ENCODE assay signal across 21 cellular contexts in the genomic region with DNA sequence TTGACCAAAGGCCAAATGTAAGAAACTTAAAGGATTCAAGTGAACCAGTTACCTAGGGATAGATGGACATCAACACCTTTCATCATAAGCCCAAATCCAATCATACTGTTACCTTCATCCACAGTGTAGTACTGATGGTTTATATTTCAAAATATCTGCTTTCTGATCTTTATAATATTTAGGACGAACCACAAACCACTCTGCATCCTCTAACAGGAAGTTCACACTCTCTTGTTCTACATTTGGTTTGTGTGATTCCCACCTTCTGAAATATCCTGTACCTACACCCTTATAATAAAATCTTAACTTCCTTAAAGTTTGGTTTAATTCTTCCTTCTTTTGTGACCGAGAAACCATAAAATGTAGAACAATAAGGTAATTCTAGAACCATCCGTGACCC.
A peak's percentile ranks its signal among the peaks of the same experiment; 100 is the strongest.
DNase-seq lines count a peak whose midpoint lies in the region; ATAC-seq and TF ChIP-seq lines count a peak whose summit lies in the region.
"Had no signal": no experiment of that assay in that cellular context is flagged by ENCODE, and none has a peak within 500 bp of the region (broad histone marks: within the 10 kb centered on the region; RNA-seq: fewer than 3 reads in every experiment).

No MANE protein-coding gene starts in this region.

- H2AFZ ChIP-seq in Karpas-422 (ENCODE audit: low read length) = no peak overlapping the region

- TF ChIP-seq CTCF in natural killer cell (IDR thresholded peaks at IDR 0.05) (no peak), transverse colon (IDR thresholded peaks at IDR 0.05) (no peak)

- TF ChIP-seq POLR2A in transverse colon (IDR thresholded peaks at IDR 0.05) = no peak

- intact Hi-C loops in natural killer cell (cut with micrococcal nuclease) = no loop called here
- intact Hi-C loops in transverse colon (cut with DNase I; ENCODE audit: low total_unique reads) = no loop called here

- H3K36me3 ChIP-seq in BLaER1 treated with 17β-estradiol and CSF1 and Interleukin-3, amounts not matched to agents 10 nM and 100 nM = no peaks in the 10 kb centered on the region
- no peaks in the 10 kb centered on the region for H3K36me3 ChIP-seq in Karpas-422 (ENCODE audit: insufficient read depth, low read length)
- no peaks in the 10 kb centered on the region for H3K36me3 ChIP-seq in transverse colon
- H3K36me3 ChIP-seq: MG63, SJSA1 had no signal

- in situ Hi-C loops in transverse colon (cut with MboI; ENCODE audit: low pct_ligation_motif_present in 1 of 4, low pct_unique_long_range_greater_than_20kb in 1 of 4, low sequenced_read_pairs in 3 of 4) = no loop called here

- H3K4me3 Mint-ChIP-seq in T-helper 17 cell (peak overlapping the region; percentile 70), natural killer cell (peak overlapping the region; percentile 61)

- H3K27me3 Mint-ChIP-seq in T-helper 17 cell (no peaks in the 10 kb centered on the region), natural killer cell (ENCODE audit: low read depth in 2 of 2) (no peaks in the 10 kb centered on the region)

- H3K4me1 ChIP-seq in BLaER1 treated with 17β-estradiol and CSF1 and Interleukin-3, amounts not matched to agents 10 nM and 100 nM = peaks cover 12 to 26% (median 14%) of the 10 kb centered on the region in 10 experiments
- no peaks in the 10 kb centered on the region for H3K4me1 ChIP-seq in Karpas-422 (ENCODE audit: low read length)
- H3K4me1 ChIP-seq in transverse colon = peaks cover 0 to 20% (median 4%) of the 10 kb centered on the region in 4 donors
- H3K4me1 ChIP-seq: SJSA1 had no signal

- peaks cover 0 to 3% (median 0%) of the 10 kb centered on the region in 11 experiments; a peak in 3 of 22 replicates for H3K9me3 ChIP-seq in BLaER1 treated with 17β-estradiol and CSF1 and Interleukin-3, amounts not matched to agents 10 nM and 100 nM (replicated peaks in 1 of 11)
- H3K9me3 ChIP-seq in Karpas-422 (ENCODE audit: low read length) = no peaks in the 10 kb centered on the region
- no peaks in the 10 kb centered on the region for H3K9me3 ChIP-seq in T-helper 17 cell (ENCODE audit: control insufficient read depth, low read length, poor library complexity, severe bottlenecking)
- no peaks in the 10 kb centered on the region for H3K9me3 ChIP-seq in transverse colon
- H3K9me3 ChIP-seq: MG63, SJSA1 had no signal

- peak overlapping the region; percentile 65 for H3K27ac Mint-ChIP-seq in T-helper 17 cell
- peak overlapping the region; percentile 10 to 52 for H3K27ac Mint-ChIP-seq in natural killer cell

- no peak overlapping the region for H3K4me3 ChIP-seq in BLaER1 treated with 17β-estradiol and CSF1 and Interleukin-3, amounts not matched to agents 10 nM and 100 nM
- H3K4me3 ChIP-seq in Karpas-422 (ENCODE audit: low read length) (no peak overlapping the region), transverse colon (no peak overlapping the region)
- H3K4me3 ChIP-seq: MG63, SJSA1 had no signal

- H3K79me2 ChIP-seq in Karpas-422 (ENCODE audit: low read length) = no peaks in the 10 kb centered on the region

- H3K36me3 Mint-ChIP-seq in T-helper 17 cell (ENCODE audit: low read depth) (no peaks in the 10 kb centered on the region), natural killer cell (no peaks in the 10 kb centered on the region)

- peak overlapping the region; percentile 8 to 45 (median 35); a peak in 19 of 22 replicates for H3K4me2 ChIP-seq in BLaER1 treated with 17β-estradiol and CSF1 and Interleukin-3, amounts not matched to agents 10 nM and 100 nM
- H3K4me2 ChIP-seq in Karpas-422 (ENCODE audit: low read depth, low read length, poor library complexity, severe bottlenecking) = no peak overlapping the region

- DNase-seq in Karpas-422 (peak; percentile 6), T-helper 17 cell (no peak), natural killer cell (no peak), medulla oblongata (ENCODE audit: extremely low spot score) (no peak), activated gamma-delta T cell (lab: John Stamatoyannopoulos, UW) (no peak), NCI-H1694 (lab: John Stamatoyannopoulos, UW) (no peak), transverse colon (no peak)
- DNase-seq: AML-193; DMS153; MG63; NCI-H1092; NCI-H1417 treated with DMSO at 0.1 percent for 48 hours; NCI-H187; NCI-H524 treated with DMSO at 0.1 percent for 48 hours; NCI-H774; NK-92 treated with Interleukin-12 subunit alpha and Interleukin-12 subunit beta, amount 100 ng/mL, for 24 hours; Right ventricle myocardium superior; RPMI8226 had no signal

- H3K4me1 Mint-ChIP-seq in T-helper 17 cell = peaks cover 51% of the 10 kb centered on the region
- peaks cover 31 to 36% of the 10 kb centered on the region in 2 donors for H3K4me1 Mint-ChIP-seq in natural killer cell

- H3K9ac ChIP-seq in BLaER1 treated with 17β-estradiol and CSF1 and Interleukin-3, amounts not matched to agents 10 nM and 100 nM = no peak overlapping the region
- H3K9ac ChIP-seq in Karpas-422 (ENCODE audit: low read length) = no peak overlapping the region

- H4K20me1 ChIP-seq in BLaER1 treated with 17β-estradiol and CSF1 and Interleukin-3, amounts not matched to agents 10 nM and 100 nM = no peaks in the 10 kb centered on the region
- no peaks in the 10 kb centered on the region for H4K20me1 ChIP-seq in Karpas-422 (ENCODE audit: insufficient read depth, low read depth, low read length)

- H3K27ac ChIP-seq in BLaER1 treated with 17β-estradiol and CSF1 and Interleukin-3, amounts not matched to agents 10 nM and 100 nM = no peak overlapping the region
- no peak overlapping the region for H3K27ac ChIP-seq in Karpas-422 (ENCODE audit: low read length)
- no peak overlapping the region for H3K27ac ChIP-seq in transverse colon
- H3K27ac ChIP-seq: C4-2B, SJSA1 had no signal

- H3K27me3 ChIP-seq in BLaER1 treated with 17β-estradiol and CSF1 and Interleukin-3, amounts not matched to agents 10 nM and 100 nM = no peaks in the 10 kb centered on the region
- H3K27me3 ChIP-seq in Karpas-422 (ENCODE audit: low read length) = no peaks in the 10 kb centered on the region
- no peaks in the 10 kb centered on the region for H3K27me3 ChIP-seq in transverse colon
- H3K27me3 ChIP-seq: MG63, SJSA1 had no signal

- 12 to 23% methylated on average over 3 of the region's 3 CpGs for WGBS in transverse colon (ENCODE audit: low coverage in 1 of 2), 2 donors

- no peak for TF ChIP-seq EP300 in transverse colon (IDR thresholded peaks at IDR 0.05; ENCODE audit: low read depth)

- ATAC-seq in T-helper 17 cell (peak; percentile 64), natural killer cell (peak in 1 of 3 donors; percentile 32)

- 0 out of 2 replicates have a peak, but pooled peaks cover 2% of the 10 kb centered on the region for H3K9me2 ChIP-seq in Karpas-422 (replicated peaks; ENCODE audit: insufficient read depth, low read length)

- H3K9me3 Mint-ChIP-seq in natural killer cell = peaks cover 2% of the 10 kb centered on the region in 2 donors
